ENCODE assay signal across 16 cellular contexts in the genomic region with DNA sequence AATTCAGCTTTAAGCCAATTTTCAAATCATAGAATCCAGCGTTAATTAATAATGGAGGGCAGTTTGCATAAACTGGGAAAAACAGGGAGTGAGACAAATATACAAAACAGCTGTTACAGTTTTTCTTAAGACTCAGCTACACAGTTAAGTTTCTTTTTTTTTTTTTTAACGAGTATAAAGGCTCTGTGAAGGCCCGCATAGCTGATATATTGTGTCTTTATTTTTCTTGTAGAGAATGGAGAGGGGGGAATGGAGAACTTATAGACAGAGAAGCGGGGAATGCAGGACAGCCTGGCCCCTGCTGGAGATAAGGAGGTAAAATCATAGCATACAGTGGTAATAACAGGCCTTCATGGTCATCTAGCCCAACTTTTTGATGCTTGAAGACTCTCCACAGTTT.
DNase-seq lines count a peak whose midpoint lies in the region; ATAC-seq and TF ChIP-seq lines count a peak whose summit lies in the region.
"Had no signal": no experiment of that assay in that cellular context is flagged by ENCODE, and none has a peak within 500 bp of the region (broad histone marks: within the 10 kb centered on the region; RNA-seq: fewer than 3 reads in every experiment).

No MANE protein-coding gene starts in this region.

- no peak overlapping the region for H3K27ac Mint-ChIP-seq in HFFc6
- no peak overlapping the region for H3K27ac Mint-ChIP-seq in CD8-positive, alpha-beta T cell
- H3K27ac Mint-ChIP-seq: CD4-positive, alpha-beta T cell; H9 had no signal

- H3K36me3 ChIP-seq in brain microvascular endothelial cell (replicated peaks) = no peaks in the 10 kb centered on the region
- no peaks in the 10 kb centered on the region for H3K36me3 ChIP-seq in CD8-positive, alpha-beta T cell (ENCODE audit: insufficient read depth, low read length)

- H3K9me3 Mint-ChIP-seq in HFFc6 = no peaks in the 10 kb centered on the region
- no peaks in the 10 kb centered on the region for H3K9me3 Mint-ChIP-seq in CD8-positive, alpha-beta T cell
- H3K9me3 Mint-ChIP-seq: CD4-positive, alpha-beta T cell; H9 had no signal

- no peaks in the 10 kb centered on the region for H3K36me3 Mint-ChIP-seq in HFFc6 (ENCODE audit: low read depth)
- peaks cover 1% of the 10 kb centered on the region for H3K36me3 Mint-ChIP-seq in CD8-positive, alpha-beta T cell

- DNase-seq in HFFc6 (no peak), brain microvascular endothelial cell (no peak), foreskin keratinocyte (no peak), NCI-H1105 treated with DMSO at 0.1 percent for 48 hours (lab: John Stamatoyannopoulos, UW) (no peak), HUDEP-2 (lab: John Stamatoyannopoulos, UW; ENCODE audit: unreplicated experiment in 76 of 76) (no peak)
- DNase-seq in CD8-positive, alpha-beta T cell = no peak
- DNase-seq: ACHN; Calu3; CD4-positive, alpha-beta T cell; DMS53; DND-41; EL; H9 had no signal

- in situ Hi-C loops in brain microvascular endothelial cell (cut with HindIII; ENCODE audit: low pct_ligation_motif_present, low sequenced_read_pairs) = no loop called here

- H3K27me3 ChIP-seq in brain microvascular endothelial cell (replicated peaks) = no peaks in the 10 kb centered on the region
- H3K27me3 ChIP-seq in foreskin keratinocyte = no peaks in the 10 kb centered on the region
- no peaks in the 10 kb centered on the region for H3K27me3 ChIP-seq in CD8-positive, alpha-beta T cell (ENCODE audit: insufficient read depth, low read length)

- peaks cover 13% of the 10 kb centered on the region for H3K4me1 ChIP-seq in foreskin keratinocyte
- H3K4me1 ChIP-seq in CD8-positive, alpha-beta T cell (ENCODE audit: insufficient read depth, low read length) = peaks cover 30% of the 10 kb centered on the region

- no peaks in the 10 kb centered on the region for H3K27me3 Mint-ChIP-seq in HFFc6 (ENCODE audit: insufficient read depth)
- H3K27me3 Mint-ChIP-seq in CD8-positive, alpha-beta T cell (ENCODE audit: low read depth) = no peaks in the 10 kb centered on the region
- H3K27me3 Mint-ChIP-seq: CD4-positive, alpha-beta T cell had no signal

- POLR2A ChIA-PET in CD8-positive, alpha-beta T cell (lab: Charles Lee) = interaction anchor here (1.2 kb wide), 1 partner anchor 65 kb away, joined by 3 read pairs; no protein-coding TSS in a partner anchor

- TF ChIP-seq CTCF in HFFc6 (IDR thresholded peaks at IDR 0.05) (peak; percentile 16; the same call in 1 of the 2 replicates), brain microvascular endothelial cell (IDR thresholded peaks at IDR 0.05; ENCODE audit: low read depth, low read length, missing control alignments) (peak; percentile 19), foreskin keratinocyte (conservative IDR thresholded peaks at IDR 0.05) (peak; percentile 7)
- TF ChIP-seq CTCF in CD8-positive, alpha-beta T cell (IDR thresholded peaks at IDR 0.05) = no peak

- no peak overlapping the region for H3K27ac ChIP-seq in brain microvascular endothelial cell
- no peak overlapping the region for H3K27ac ChIP-seq in foreskin keratinocyte
- H3K27ac ChIP-seq in CD8-positive, alpha-beta T cell (ENCODE audit: low read depth, low read length) = no peak overlapping the region
- H3K27ac ChIP-seq: C4-2B, KMS-11 had no signal

- H3K4me3 ChIP-seq in brain microvascular endothelial cell (ENCODE audit: low read depth, low read length) = no peak overlapping the region
- H3K4me3 ChIP-seq in CD8-positive, alpha-beta T cell (ENCODE audit: low read depth, low read length) = no peak overlapping the region
- H3K4me3 ChIP-seq: GM12878 had no signal

- ATAC-seq in foreskin keratinocyte = no peak
- no peak for ATAC-seq in CD8-positive, alpha-beta T cell
- ATAC-seq: GM12878 had no signal

- no peaks in the 10 kb centered on the region for H3K9me3 ChIP-seq in CD8-positive, alpha-beta T cell (ENCODE audit: low read length)

- no peak overlapping the region for H3K4me3 Mint-ChIP-seq in HFFc6
- H3K4me3 Mint-ChIP-seq in CD8-positive, alpha-beta T cell = no peak overlapping the region
- H3K4me3 Mint-ChIP-seq: CD4-positive, alpha-beta T cell; H9 had no signal

- CTCF ChIA-PET in CD8-positive, alpha-beta T cell (lab: Charles Lee) = interaction anchor here (0.9 to 2.5 kb wide), 3 partner anchors 11 to 121 kb away, joined by 3 to 12 read pairs (median 4); no protein-coding TSS in a partner anchor

- H3K4me1 Mint-ChIP-seq in HFFc6 (ENCODE audit: low read depth) = peaks cover 18% of the 10 kb centered on the region
- H3K4me1 Mint-ChIP-seq in CD8-positive, alpha-beta T cell (ENCODE audit: low read depth) = peaks cover 55% of the 10 kb centered on the region

- intact Hi-C loops in CD8-positive, alpha-beta T cell (cut with DNase I, micrococcal nuclease) = loop anchor here in 1 of 2 experiments (10.0 kb wide), 2 partner anchors 718 to 868 kb away; no protein-coding TSS in a partner anchor
